ENCODE assay signal across 11 cellular contexts in genomic region chr22:37267661-37268413, GRCh38. TPM values are rescaled to one million over a fixed set of nuclear protein-coding genes. Genes with fewer than 3 reads are reported as not detected.
DNase-seq lines count a peak whose midpoint lies in the region; ATAC-seq and TF ChIP-seq lines count a peak whose summit lies in the region.
"Had no signal": no experiment of that assay in that cellular context is flagged by ENCODE, and none has a peak within 500 bp of the region (broad histone marks: within the 10 kb centered on the region; RNA-seq: fewer than 3 reads in every experiment).

No MANE protein-coding gene starts in this region.

- CTCF ChIA-PET in activated naive CD4-positive, alpha-beta T cell treated with anti-CD3 and anti-CD28 coated beads for 36 hours (lab: Charles Lee): interaction anchor here (0.6 to 5.2 kb wide), 22 partner anchors 9 to 217 kb away, joined by 3 to 46 read pairs (median 3); partner anchors contain the start of gene CYTH4
- CTCF ChIA-PET in PC-9 (lab: Charles Lee): interaction anchor here (0.6 to 0.7 kb wide), 3 partner anchors 60 to 270 kb away, joined by 3 read pairs; no protein-coding TSS in a partner anchor

- WGBS in stomach, 5 donors: 57 to 68% (median 66%) methylated on average over 11 of the region's 11 CpGs

- H3K9me3 ChIP-seq in PC-9 (ENCODE audit: insufficient read depth, low read depth) (peaks cover 13% of the 10 kb centered on the region), stomach (peaks cover 11 to 21% (median 19%) of the 10 kb centered on the region in 4 donors)

- peak overlapping the region; percentile 42 for H3K27ac ChIP-seq in PC-9
- peak overlapping the region in 4 of 5 donors; percentile 38 to 75 (median 58) for H3K27ac ChIP-seq in stomach

- BruUV-seq in PC-9 (replicated peaks; lab: Mats Ljungman, UMichigan): no TSS peak

- no peak for DNase-seq in activated naive CD4-positive, alpha-beta T cell treated with anti-CD3 and anti-CD28 coated beads for 36 hours
- no peak for DNase-seq in activated naive CD4-positive, alpha-beta T cell (lab: John Stamatoyannopoulos, UW)
- DNase-seq in PC-9 (peak in 1 of 2 experiments; percentile 74), stomach (no peak), osteocyte (ENCODE audit: extremely low spot score, unreplicated experiment) (no peak)
- no peak for DNase-seq in effector memory CD8-positive, alpha-beta T cell

- H3K9me3 Mint-ChIP-seq in activated naive CD4-positive, alpha-beta T cell treated with anti-CD3 and anti-CD28 coated beads for 36 hours: peaks cover 11% of the 10 kb centered on the region
- no peaks in the 10 kb centered on the region for H3K9me3 Mint-ChIP-seq in effector memory CD8-positive, alpha-beta T cell
- H3K9me3 Mint-ChIP-seq in osteocyte (ENCODE audit: unreplicated experiment): peaks cover 5% of the 10 kb centered on the region

- H3K27me3 ChIP-seq in PC-9 (ENCODE audit: insufficient read depth, low read depth): no peaks in the 10 kb centered on the region
- peaks cover 0 to 48% (median 6%) of the 10 kb centered on the region in 3 donors for H3K27me3 ChIP-seq in stomach

- no peaks in the 10 kb centered on the region for H3K79me2 ChIP-seq in PC-9 (ENCODE audit: low read depth)

- H3F3A ChIP-seq in PC-9 (ENCODE audit: insufficient read depth, low read depth): peaks cover 6% of the 10 kb centered on the region; the same call in 1 of the 2 replicates

- no peaks in the 10 kb centered on the region for H3K9me2 ChIP-seq in PC-9 (ENCODE audit: insufficient read depth)

- H3K27me3 Mint-ChIP-seq in activated naive CD4-positive, alpha-beta T cell treated with anti-CD3 and anti-CD28 coated beads for 36 hours (ENCODE audit: low read depth): no peaks in the 10 kb centered on the region
- no peaks in the 10 kb centered on the region for H3K27me3 Mint-ChIP-seq in effector memory CD8-positive, alpha-beta T cell
- peaks cover 5% of the 10 kb centered on the region for H3K27me3 Mint-ChIP-seq in osteocyte (ENCODE audit: unreplicated experiment)

- intact Hi-C loops in activated naive CD4-positive, alpha-beta T cell treated with anti-CD3 and anti-CD28 coated beads for 36 hours (cut with micrococcal nuclease): loop anchor here (1.0 kb wide), 4 partner anchors 44 to 189 kb away; no protein-coding TSS in a partner anchor
- intact Hi-C loops in PC-9 (cut with micrococcal nuclease; ENCODE audit: unreplicated experiment): loop anchor here (1.0 to 2.0 kb wide), 2 partner anchors 49 to 189 kb away; no protein-coding TSS in a partner anchor
- intact Hi-C loops in stomach (cut with DNase I; ENCODE audit: low total_unique reads): no loop called here

- H3K4me3 ChIP-seq in PC-9 (peak overlapping the region; percentile 56; the same call in 1 of the 2 replicates), stomach (peak overlapping the region in 2 of 4 donors; percentile 39 to 43)

- H3K4me3 Mint-ChIP-seq in activated naive CD4-positive, alpha-beta T cell treated with anti-CD3 and anti-CD28 coated beads for 36 hours: peak overlapping the region; percentile 78
- peak overlapping the region; percentile 90 to 92 for H3K4me3 Mint-ChIP-seq in effector memory CD8-positive, alpha-beta T cell
- H3K4me3 Mint-ChIP-seq in osteocyte (ENCODE audit: unreplicated experiment): no peak overlapping the region

- TF ChIP-seq CTCF in PC-9 (conservative IDR thresholded peaks at IDR 0.05) (no peak), stomach (IDR thresholded peaks at IDR 0.05) (no peak), osteocyte (IDR thresholded peaks at IDR 0.05) (no peak)

- TF ChIP-seq POLR2A in stomach (IDR thresholded peaks at IDR 0.05): no peak

- TF ChIP-seq EP300 in stomach (IDR thresholded peaks at IDR 0.05): no peak

- H3K36me3 Mint-ChIP-seq in activated naive CD4-positive, alpha-beta T cell treated with anti-CD3 and anti-CD28 coated beads for 36 hours (ENCODE audit: low read depth): no peaks in the 10 kb centered on the region
- H3K36me3 Mint-ChIP-seq in effector memory CD8-positive, alpha-beta T cell (ENCODE audit: insufficient read depth): peaks cover 11% of the 10 kb centered on the region
- no peaks in the 10 kb centered on the region for H3K36me3 Mint-ChIP-seq in osteocyte (ENCODE audit: unreplicated experiment)

- H2AFZ ChIP-seq in PC-9: 0 out of 2 replicates have a peak overlapping the region, but pooled peaks have one; percentile 16

- H3K4me2 ChIP-seq in PC-9: peak overlapping the region; percentile 79

- H3K36me3 ChIP-seq in PC-9 (ENCODE audit: low read depth) (no peaks in the 10 kb centered on the region), stomach (no peaks in the 10 kb centered on the region)

- H3K27ac Mint-ChIP-seq in activated naive CD4-positive, alpha-beta T cell treated with anti-CD3 and anti-CD28 coated beads for 36 hours: peak overlapping the region; percentile 74
- peak overlapping the region; percentile 95 to 97 for H3K27ac Mint-ChIP-seq in effector memory CD8-positive, alpha-beta T cell
- no peak overlapping the region for H3K27ac Mint-ChIP-seq in osteocyte (ENCODE audit: unreplicated experiment)

- POLR2A ChIA-PET in PC-9 (lab: Charles Lee; ENCODE audit: unreplicated experiment): interaction anchor here (0.5 kb wide), 1 partner anchor 30 kb away, joined by 3 read pairs; no protein-coding TSS in a partner anchor

- no peaks in the 10 kb centered on the region for H4K20me1 ChIP-seq in PC-9 (ENCODE audit: insufficient read depth)

- ATAC-seq in effector memory CD8-positive, alpha-beta T cell (replicated peaks): no peak
- ATAC-seq in HG03469 (IDR thresholded peaks at IDR 0.05; ENCODE audit: unreplicated experiment) (no peak), GM19463 (IDR thresholded peaks at IDR 0.05; ENCODE audit: unreplicated experiment) (no peak)

- peaks cover 13% of the 10 kb centered on the region for H3K4me1 ChIP-seq in PC-9 (replicated peaks; ENCODE audit: insufficient read depth)
- H3K4me1 ChIP-seq in stomach: peaks cover 8 to 22% (median 9%) of the 10 kb centered on the region in 4 donors

- peaks cover 27% of the 10 kb centered on the region for H3K4me1 Mint-ChIP-seq in activated naive CD4-positive, alpha-beta T cell treated with anti-CD3 and anti-CD28 coated beads for 36 hours (ENCODE audit: low read depth)
- peaks cover 21 to 22% of the 10 kb centered on the region in 2 donors for H3K4me1 Mint-ChIP-seq in effector memory CD8-positive, alpha-beta T cell (ENCODE audit: low read depth in 2 of 2)
- peaks cover 10% of the 10 kb centered on the region for H3K4me1 Mint-ChIP-seq in osteocyte (ENCODE audit: unreplicated experiment)

RNA-seq across cellular contexts. Expression of gene CYTH4, which starts 14.5 kb away (rescaled TPM):
- 10 to 100 TPM; 30.5 to 34.0 TPM for total RNA-seq in activated naive CD4-positive, alpha-beta T cell treated with anti-CD3 and anti-CD28 coated beads for 36 hours
- total RNA-seq in PC-9 (2021) (not detected in 2 replicates), stomach (10 to 100 TPM in 2 of 5 donors, 1 to 10 TPM in 2, not detected in 1; 4.2 to 77.0 (median 12.5) TPM), osteocyte (not detected in 2 replicates)
- polyA plus RNA-seq in stomach: 1 to 10 TPM; 1.9 to 6.0 (median 5.0) TPM
- polyA plus RNA-seq: BJ had no signal

RNA-seq across cellular contexts. Expression of gene RAC2, which starts 23.8 kb away (rescaled TPM):
- total RNA-seq in activated naive CD4-positive, alpha-beta T cell treated with anti-CD3 and anti-CD28 coated beads for 36 hours: 100 to 1,000 TPM; 728 to 759 TPM
- total RNA-seq in PC-9 (2021): 79.9 and 90.5 TPM in 2 replicates
- total RNA-seq in stomach: 10 to 100 TPM in 3 of 5 donors, 1 to 10 TPM in 2; 1.8 to 50.4 (median 14.2) TPM
- 10 to 100 TPM; 17.6 to 23.8 (median 22.8) TPM for polyA plus RNA-seq in stomach
- not detected in 2 replicates for total RNA-seq in osteocyte

RNA-seq across cellular contexts. Expression of gene SSTR3, which starts 55.6 kb away (rescaled TPM):
- total RNA-seq in activated naive CD4-positive, alpha-beta T cell treated with anti-CD3 and anti-CD28 coated beads for 36 hours: 10 to 100 TPM; 28.1 to 28.6 TPM
- not detected in 2 replicates for total RNA-seq in PC-9 (2021)
- total RNA-seq in stomach: under 1 TPM in 1 of 5 donors, not detected in 4; 0.37 TPM
- under 1 TPM in 2 of 3 donors, not detected in 1; 0.05 to 0.12 TPM for polyA plus RNA-seq in stomach
- total RNA-seq in osteocyte: not detected in 2 replicates
- total RNA-seq: left lobe of liver, urinary bladder had no signal
- polyA plus RNA-seq: BJ, urinary bladder had no signal

Comparison
In these comparisons a context has a peak if more than half of its experiments do, and no peak if none do; other contexts are left out.
1. RNA of gene SSTR3, which starts 55.6 kb away (total RNA-seq): 28.1 to 28.6 TPM in activated naive CD4-positive, alpha-beta T cell treated with anti-CD3 and anti-CD28 coated beads for 36 hours; not detected in osteocyte, not detected in PC-9 and 0.37 TPM in stomach; every median in the first group is over 10 times any median in the second.